27 cellular contexts compared by ENCODE assay signal in the genomic region with DNA sequence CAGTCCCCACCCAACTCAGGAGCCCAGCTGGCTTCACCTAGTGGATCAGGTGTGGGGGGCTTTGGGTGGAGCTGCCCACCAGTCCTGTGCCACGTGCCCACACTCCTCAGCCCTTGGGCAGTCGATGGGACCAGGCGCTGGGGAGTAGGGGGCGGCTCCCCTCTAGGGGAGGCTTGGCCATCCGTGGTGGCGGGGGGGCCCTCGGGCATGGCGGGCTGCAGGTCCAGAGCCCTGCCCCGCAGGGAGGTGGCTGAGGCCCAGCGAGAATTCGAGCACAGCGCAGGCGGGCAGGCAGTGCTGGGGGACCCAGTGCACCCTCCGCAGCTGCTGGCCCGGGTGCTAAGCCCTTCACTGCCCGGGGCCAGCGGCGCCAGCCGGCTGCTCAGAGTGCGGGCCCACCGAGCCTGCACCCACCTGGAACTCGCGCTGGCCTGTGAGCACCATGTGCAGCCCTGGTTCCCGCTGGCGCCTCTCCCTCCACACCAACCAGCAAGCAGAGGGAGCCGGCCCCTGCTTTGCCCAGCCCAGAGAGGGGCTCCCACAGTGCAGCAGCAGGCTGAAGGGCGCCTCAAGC.
"Had no signal": no experiment of that assay in that cellular context is flagged by ENCODE, and none has a peak within 500 bp of the region (broad histone marks: within the 10 kb centered on the region; RNA-seq: fewer than 3 reads in every experiment).

No MANE protein-coding gene starts in this region.

- H3K4me3 Mint-ChIP-seq: immature natural killer cell, mesothelial cell of epicardium, naive B cell, natural killer cell, nephron progenitor cell, neural progenitor cell had no signal

- FAIRE-seq: islet of Langerhans, urothelium cell line had no signal

- H3K27ac ChIP-seq: left ventricle myocardium inferior, neural progenitor cell, ovary, right atrium auricular region, right lobe of liver, stomach, testis, thyroid gland, transverse colon, upper lobe of left lung had no signal

- H3K9ac ChIP-seq: neural progenitor cell had no signal

- H3K9me3 ChIP-seq: ovary, right atrium auricular region, right lobe of liver, testis, thyroid gland, transverse colon had no signal

- H3K4me3 ChIP-seq: left ventricle myocardium inferior, lung, neural progenitor cell, ovary, right atrium auricular region, right lobe of liver, smooth muscle cell, stomach, testis, thyroid gland, transverse colon, upper lobe of left lung had no signal

- H3K27me3 Mint-ChIP-seq: progenitor cell of endocrine pancreas had no signal

- H3K9me3 Mint-ChIP-seq: immature natural killer cell, mesothelial cell of epicardium, natural killer cell had no signal

- H3K4me1 Mint-ChIP-seq: immature natural killer cell, mesothelial cell of epicardium, naive B cell, natural killer cell, nephron progenitor cell, neural progenitor cell had no signal

- H3K36me3 Mint-ChIP-seq: immature natural killer cell, mesothelial cell of epicardium, naive B cell, natural killer cell, neural progenitor cell had no signal

- H3K4me1 ChIP-seq: left ventricle myocardium inferior, neural progenitor cell, right atrium auricular region, right lobe of liver, stomach, testis, thyroid gland, transverse colon, upper lobe of left lung had no signal

- H3K27ac Mint-ChIP-seq: immature natural killer cell, mesothelial cell of epicardium, naive B cell, natural killer cell, nephron progenitor cell, neural progenitor cell, progenitor cell of endocrine pancreas had no signal

- H3K36me3 ChIP-seq: left ventricle myocardium inferior, neural progenitor cell, ovary, right atrium auricular region, right lobe of liver, stomach, thyroid gland, transverse colon, upper lobe of left lung had no signal

- ATAC-seq: natural killer cell had no signal

- DNase-seq: hypothalamus; immature natural killer cell; left ventricle myocardium inferior; mesendoderm; naive B cell; natural killer cell; nephron progenitor cell; ovary; stimulated activated CD4-positive, alpha-beta T cell treated with anti-CD3 and anti-CD28 coated beads, Interleukin-1b, Interleukin-23, amount 100 ng/mL, for 48 hours; stimulated activated CD4-positive, alpha-beta T cell treated with anti-CD3 and anti-CD28 coated beads, Interleukin-2, amount 100 ng/mL, for 48 hours; stimulated activated CD4-positive, alpha-beta T cell treated with anti-CD3 and anti-CD28 coated beads, Interleukin-4, amount 100 ng/mL, for 4 hours; stimulated activated CD8-positive, alpha-beta memory T cell treated with anti-CD3 and anti-CD28 coated beads, Interleukin-4, amount 100 ng/mL, for 48 hours; stimulated activated naive CD4-positive, alpha-beta T cell; stomach; thyroid gland; transverse colon had no signal
